2 cellular contexts compared by ENCODE assay signal in genomic region chr12:57079821-57080220, GRCh38.
TF ChIP-seq lines count a peak whose summit lies in the region.

No MANE protein-coding gene starts in this region.

TF ChIP-seq in GM23338, 12 proteins besides CTCF, POLR2A, EP300 and RAD21:
- TF ChIP-seq EZH2 (IDR thresholded peaks at IDR 0.05; ENCODE audit: low read depth, unreplicated experiment) (no peak), POLR2AphosphoS5 (IDR thresholded peaks at IDR 0.05; ENCODE audit: low read depth) (no peak), STAT1 (IDR thresholded peaks at IDR 0.05; ENCODE audit: unreplicated experiment) (no peak), JUNB (IDR thresholded peaks at IDR 0.05; ENCODE audit: unreplicated experiment) (no peak), REST (IDR thresholded peaks at IDR 0.05; ENCODE audit: unreplicated experiment) (no peak), ETS1 (IDR thresholded peaks at IDR 0.05) (no peak), NANOG (IDR thresholded peaks at IDR 0.05; ENCODE audit: borderline replicate concordance) (no peak), CREB1 (CRISPR knock-in tag; IDR thresholded peaks at IDR 0.05; ENCODE audit: low read depth) (no peak)
TF ChIP-seq in GM23338: peak in this region for 0.

TF ChIP-seq in endothelial cell of umbilical vein, 7 proteins besides CTCF, POLR2A, EP300 and RAD21:
- TF ChIP-seq EZH2 (IDR thresholded peaks at IDR 0.05; ENCODE audit: borderline replicate concordance, low read depth, low read length, severe bottlenecking) (no peak), MYC (IDR thresholded peaks at IDR 0.05; ENCODE audit: low read depth, low read length) (no peak), GATA2 (IDR thresholded peaks at IDR 0.05; ENCODE audit: insufficient read depth, insufficient read length, low read depth, low read length) (no peak), POLR2AphosphoS5 (IDR thresholded peaks at IDR 0.05; ENCODE audit: insufficient read depth, low read depth, low read length) (no peak), MAX (IDR thresholded peaks at IDR 0.05; ENCODE audit: insufficient read depth, insufficient read length) (no peak), FOS (IDR thresholded peaks at IDR 0.05; ENCODE audit: borderline replicate concordance, insufficient read depth, low read length) (no peak), JUN (IDR thresholded peaks at IDR 0.05; ENCODE audit: borderline replicate concordance, insufficient read depth, insufficient read length, low read depth) (no peak)
